In genomic region chr1:206535853-206536188, GRCh38 we compare ENCODE assay signal across 22 cellular contexts. TPM values are rescaled to one million over a fixed set of nuclear protein-coding genes. Genes with fewer than 3 reads are reported as not detected.
DNase-seq lines count a peak whose midpoint lies in the region; ATAC-seq, FAIRE-seq and TF ChIP-seq lines count a peak whose summit lies in the region.
"Had no signal": no experiment of that assay in that cellular context is flagged by ENCODE, and none has a peak within 500 bp of the region (broad histone marks: within the 10 kb centered on the region; RNA-seq: fewer than 3 reads in every experiment).

No MANE protein-coding gene starts in this region.

- H3K4me3 ChIP-seq in breast epithelium: no peak overlapping the region
- no peak overlapping the region for H3K4me3 ChIP-seq in mammary epithelial cell (replicated peaks in 1 of 3; ENCODE audit: insufficient read depth in 1 of 3, low read depth in 2 of 3, low read length in 3 of 3)
- no peak overlapping the region for H3K4me3 ChIP-seq in pancreas
- no peak overlapping the region for H3K4me3 ChIP-seq in transverse colon
- H3K4me3 ChIP-seq: SK-N-MC had no signal

- FAIRE-seq in pancreas (lab: Jason Lieb, UNC): no peak
- FAIRE-seq: A204.1, D721Med, RCC 7860 had no signal

- in situ Hi-C loops in mammary epithelial cell (cut with MboI; ENCODE audit: low sequenced_read_pairs in 2 of 2): no loop called here
- in situ Hi-C loops in transverse colon (cut with MboI; ENCODE audit: low pct_ligation_motif_present in 1 of 4, low pct_unique_long_range_greater_than_20kb in 1 of 4, low sequenced_read_pairs in 3 of 4): no loop called here

- BruUV-seq in MCF 10A (replicated peaks; lab: Mats Ljungman, UMichigan) (no TSS peak), mammary epithelial cell (replicated peaks; lab: Mats Ljungman, UMichigan) (no TSS peak)

- H3K9me3 ChIP-seq in breast epithelium (no peaks in the 10 kb centered on the region), mammary epithelial cell (replicated peaks; ENCODE audit: insufficient read depth, low read length) (no peaks in the 10 kb centered on the region), pancreas (no peaks in the 10 kb centered on the region), transverse colon (no peaks in the 10 kb centered on the region)

- H3K79me2 ChIP-seq in mammary epithelial cell (ENCODE audit: insufficient read depth, low read length): no peaks in the 10 kb centered on the region

- 3% methylated on average over 6 of the region's 6 CpGs for WGBS in mammary epithelial cell (ENCODE audit: low coverage, missing lambda C conversion rate)
- WGBS in pancreas, 2 donors: 33 to 44% methylated on average over 6 of the region's 6 CpGs
- WGBS in transverse colon (ENCODE audit: low coverage in 1 of 2), 2 donors: 47 to 61% methylated on average over 2 to 6 of the region's 6 CpGs

- H3K4me3 Mint-ChIP-seq in MCF 10A (ENCODE audit: unreplicated experiment): no peak overlapping the region
- H3K4me3 Mint-ChIP-seq: CD8-positive, alpha-beta memory T cell had no signal

- H2AFZ ChIP-seq in mammary epithelial cell (ENCODE audit: low read depth, low read length): no peak overlapping the region

- no peaks in the 10 kb centered on the region for H4K20me1 ChIP-seq in mammary epithelial cell (ENCODE audit: insufficient read depth, low read length)

- peak overlapping the region; percentile 34 for H3K4me2 ChIP-seq in mammary epithelial cell (ENCODE audit: insufficient read depth, low read depth, low read length)

- POLR2A ChIA-PET in MCF 10A (lab: Yijun Ruan, JAX): interaction anchor here (0.6 to 1.5 kb wide), 3 partner anchors 10 to 369 kb away, joined by 3 to 4 read pairs (median 3); no protein-coding TSS in a partner anchor

- peak overlapping the region; percentile 62 to 69 for H3K27ac ChIP-seq in breast epithelium
- no peak overlapping the region for H3K27ac ChIP-seq in mammary epithelial cell (ENCODE audit: insufficient read depth, low read depth, low read length)
- H3K27ac ChIP-seq in pancreas: peak overlapping the region; percentile 46 to 71 (median 58)
- no peak overlapping the region for H3K27ac ChIP-seq in transverse colon
- H3K27ac ChIP-seq: SK-N-MC had no signal

- CTCF ChIA-PET in MCF 10A (lab: Yijun Ruan, JAX): interaction anchor here (0.6 to 5.8 kb wide), 9 partner anchors 8 to 520 kb away, joined by 3 to 63 read pairs (median 3); no protein-coding TSS in a partner anchor
- CTCF ChIA-PET in mammary epithelial cell (lab: Charles Lee; ENCODE audit: low non-redundant PET): interaction anchor here (0.5 kb wide), 1 partner anchor 57 kb away, joined by 4 read pairs; no protein-coding TSS in a partner anchor

- peaks cover 11% of the 10 kb centered on the region for H3K36me3 Mint-ChIP-seq in MCF 10A (ENCODE audit: insufficient read depth, unreplicated experiment)

- H3K27ac Mint-ChIP-seq in MCF 10A (ENCODE audit: low read depth, unreplicated experiment): no peak overlapping the region
- H3K27ac Mint-ChIP-seq: CD8-positive, alpha-beta memory T cell had no signal

- H3K27me3 ChIP-seq in breast epithelium (no peaks in the 10 kb centered on the region), mammary epithelial cell (ENCODE audit: insufficient read depth, low read length) (no peaks in the 10 kb centered on the region), pancreas (no peaks in the 10 kb centered on the region), transverse colon (no peaks in the 10 kb centered on the region)

- H3K4me1 ChIP-seq in breast epithelium: peaks cover 0 to 11% of the 10 kb centered on the region in 2 donors
- H3K4me1 ChIP-seq in mammary epithelial cell (ENCODE audit: insufficient read depth, low read length): peaks cover 17% of the 10 kb centered on the region
- H3K4me1 ChIP-seq in pancreas: peaks cover 14 to 21% (median 16%) of the 10 kb centered on the region in 3 donors
- H3K4me1 ChIP-seq in transverse colon: peaks cover 4 to 14% (median 12%) of the 10 kb centered on the region in 4 donors

- no peak overlapping the region for H3K9ac ChIP-seq in mammary epithelial cell (ENCODE audit: insufficient read depth, low read length)

- no peaks in the 10 kb centered on the region for H3K36me3 ChIP-seq in breast epithelium
- no peaks in the 10 kb centered on the region for H3K36me3 ChIP-seq in mammary epithelial cell (ENCODE audit: insufficient read depth, low read length)
- no peaks in the 10 kb centered on the region for H3K36me3 ChIP-seq in pancreas
- H3K36me3 ChIP-seq in transverse colon: no peaks in the 10 kb centered on the region

- intact Hi-C loops in breast epithelium (cut with DNase I; ENCODE audit: low total_unique reads) (no loop called here), MCF 10A (cut with micrococcal nuclease) (no loop called here), mammary epithelial cell (cut with micrococcal nuclease) (no loop called here), pancreas (cut with DNase I) (no loop called here), transverse colon (cut with DNase I; ENCODE audit: low total_unique reads) (no loop called here)

- TF ChIP-seq CTCF in breast epithelium (IDR thresholded peaks at IDR 0.05) (no peak), MCF 10A (IDR thresholded peaks at IDR 0.05; ENCODE audit: unreplicated experiment) (no peak), mammary epithelial cell (conservative IDR thresholded peaks at IDR 0.05 in 1 of 2, IDR thresholded peaks at IDR 0.05 in 1 of 2; ENCODE audit: extremely low read depth in 1 of 2, insufficient read depth in 1 of 2, low read depth in 1 of 2, low read length in 2 of 2) (no peak), pancreas (IDR thresholded peaks at IDR 0.05) (no peak), transverse colon (IDR thresholded peaks at IDR 0.05) (no peak)

- TF ChIP-seq POLR2A in breast epithelium (IDR thresholded peaks at IDR 0.05) (no peak), transverse colon (IDR thresholded peaks at IDR 0.05) (no peak)

- H3K4me1 Mint-ChIP-seq in MCF 10A (ENCODE audit: insufficient read depth, unreplicated experiment): no peaks in the 10 kb centered on the region
- H3K4me1 Mint-ChIP-seq: CD8-positive, alpha-beta memory T cell had no signal

- no peak for TF ChIP-seq EP300 in transverse colon (IDR thresholded peaks at IDR 0.05; ENCODE audit: low read depth)

- H3K9me3 Mint-ChIP-seq in MCF 10A (ENCODE audit: unreplicated experiment): no peaks in the 10 kb centered on the region
- H3K9me3 Mint-ChIP-seq: CD8-positive, alpha-beta memory T cell had no signal

- peak in 1 of 2 donors; percentile 82 for DNase-seq in breast epithelium (ENCODE audit: low spot score in 2 of 2)
- no peak for DNase-seq in MCF 10A (ENCODE audit: unreplicated experiment)
- peak; percentile 61 for DNase-seq in mammary epithelial cell
- DNase-seq in pancreas: peak in 4 of 6 donors; percentile 70 to 84 (median 74)
- DNase-seq in transverse colon: peak; percentile 23
- no peak for DNase-seq in Ammon's horn (ENCODE audit: low spot score)
- DNase-seq: CD8-positive, alpha-beta memory T cell; DND-41; IMR-90; NCI-H1092 treated with DMSO at 0.1 percent for 48 hours; NCI-H1694; NCI-H2081 treated with DMSO at 0.1 percent for 48 hours; NCI-H510A; NCI-H748 treated with DMSO at 0.1 percent for 48 hours; NK-92 treated with Interleukin-12 subunit alpha and Interleukin-12 subunit beta, amount 100 ng/mL, for 24 hours; Right ventricle myocardium superior had no signal

- dilution Hi-C loops in mammary epithelial cell (cut with HindIII; ENCODE audit: low sequenced_read_pairs): no loop called here

- H3K27me3 Mint-ChIP-seq in MCF 10A (ENCODE audit: insufficient read depth, unreplicated experiment): no peaks in the 10 kb centered on the region

- ATAC-seq in pancreas (peak; percentile 54 to 77 (median 64)), HG02973 (IDR thresholded peaks at IDR 0.05; ENCODE audit: unreplicated experiment) (no peak), HG03460 (IDR thresholded peaks at IDR 0.05; ENCODE audit: unreplicated experiment) (no peak)

RNA-seq across cellular contexts. Expression of gene RASSF5, which starts 28.5 kb away (rescaled TPM):
- total RNA-seq in breast epithelium: 10 to 100 TPM; 11.0 to 17.0 (median 11.1) TPM
- total RNA-seq in MCF 10A (2022): 8.3 and 9.6 TPM in 2 replicates
- 1 to 10 TPM; 3.5 to 6.7 TPM for total RNA-seq in mammary epithelial cell
- 1.8 TPM for polyA plus RNA-seq in mammary epithelial cell
- polyA minus RNA-seq in mammary epithelial cell: 3.4 TPM
- 10 to 100 TPM in 4 of 6 donors, 1 to 10 TPM in 2; 8.2 to 17.8 (median 12.5) TPM for total RNA-seq in pancreas
- polyA plus RNA-seq in pancreas: 10 to 100 TPM in 1 of 2 donors, 1 to 10 TPM in 1; 6.7 to 22.3 TPM
- total RNA-seq in transverse colon: 10 to 100 TPM in 1 of 4 donors, 1 to 10 TPM in 3; 4.6 to 14.0 (median 7.8) TPM

Comparison
In these comparisons a context has a peak if more than half of its experiments do, and no peak if none do; other contexts are left out.
1. DNase-seq: peak in mammary epithelial cell (single experiment), pancreas (4 of 6) and transverse colon (single experiment); none in MCF 10A (single experiment) and Ammon's horn (single experiment).
2. H3K27ac ChIP-seq: peak in breast epithelium (2 of 2) and pancreas (4 of 4); none in mammary epithelial cell (single experiment) and transverse colon (0 of 4).
3. ATAC-seq: peak in pancreas (4 of 4); none in HG02973 (single experiment) and HG03460 (single experiment).